26 cellular contexts compared by ENCODE assay signal in genomic region chr7:152733286-152733934, GRCh38. TPM values are rescaled to one million over a fixed set of nuclear protein-coding genes. Genes with fewer than 3 reads are reported as not detected.
DNase-seq lines count a peak whose midpoint lies in the region; TF ChIP-seq lines count a peak whose summit lies in the region.
"Had no signal": no experiment of that assay in that cellular context is flagged by ENCODE, and none has a peak within 500 bp of the region (broad histone marks: within the 10 kb centered on the region; RNA-seq: fewer than 3 reads in every experiment).

No MANE protein-coding gene starts in this region.

- H3K27ac ChIP-seq in endodermal cell (ENCODE audit: low read depth, low read length) (no peak overlapping the region), Peyer's patch (no peak overlapping the region)
- H3K27ac ChIP-seq: dorsolateral prefrontal cortex, epithelial cell of prostate, gastrocnemius medialis, ovary, thyroid gland, WERI-Rb-1 had no signal

- DNase-seq in DMS53 treated with DMSO at 0.1 percent for 48 hours (lab: John Stamatoyannopoulos, UW; ENCODE audit: unreplicated experiment) (peak; percentile 28), LoVo (ENCODE audit: low spot score) (peak; percentile 41), endodermal cell (peak; percentile 54), nephron progenitor cell (no peak), NCI-H2081 (lab: John Stamatoyannopoulos, UW) (no peak), Peyer's patch (no peak), GM10248 (ENCODE audit: extremely low spot score) (no peak)
- DNase-seq: activated naive CD4-positive, alpha-beta T cell treated with anti-CD3 and anti-CD28 coated beads, Interleukin-2, amount 50 U/mL, for 16 hours; anterior cingulate cortex; caudate nucleus; dorsolateral prefrontal cortex; EL; gastrocnemius medialis; hypothalamus; MM.1S; naive thymus-derived CD4-positive, alpha-beta T cell; NCI-H1436; NCI-H226; ovary; stimulated activated naive CD8-positive, alpha-beta T cell treated with anti-CD3 and anti-CD28 coated beads, Interleukin-15, amount 100 ng/mL, for 72 hours; thyroid gland; WERI-Rb-1 had no signal

- peaks cover 42% of the 10 kb centered on the region for H3K9me3 Mint-ChIP-seq in endodermal cell
- peaks cover 36% of the 10 kb centered on the region for H3K9me3 Mint-ChIP-seq in nephron progenitor cell
- H3K9me3 Mint-ChIP-seq: stimulated activated naive CD8-positive, alpha-beta T cell treated with anti-CD3 and anti-CD28 coated beads, Interleukin-15, amount 100 ng/mL, for 72 hours had no signal

- H3K4me3 Mint-ChIP-seq in endodermal cell = no peak overlapping the region
- H3K4me3 Mint-ChIP-seq in nephron progenitor cell = no peak overlapping the region
- H3K4me3 Mint-ChIP-seq: CD14-positive monocyte; naive thymus-derived CD4-positive, alpha-beta T cell; stimulated activated naive CD8-positive, alpha-beta T cell treated with anti-CD3 and anti-CD28 coated beads, Interleukin-15, amount 100 ng/mL, for 72 hours; T-helper 2 cell treated with Interferon-gamma antibody and Interleukin-4, amounts not matched to agents 5 μg/mL and 100 μg/mL, for 36 hours had no signal

- no peak overlapping the region for H3K9ac ChIP-seq in endodermal cell (ENCODE audit: extremely low read depth, low read length, poor library complexity, severe bottlenecking)

- no peaks in the 10 kb centered on the region for H3K4me1 Mint-ChIP-seq in endodermal cell
- peaks cover 12% of the 10 kb centered on the region for H3K4me1 Mint-ChIP-seq in nephron progenitor cell
- H3K4me1 Mint-ChIP-seq: CD14-positive monocyte; naive thymus-derived CD4-positive, alpha-beta T cell; stimulated activated naive CD8-positive, alpha-beta T cell treated with anti-CD3 and anti-CD28 coated beads, Interleukin-15, amount 100 ng/mL, for 72 hours had no signal

- H3K36me3 Mint-ChIP-seq in endodermal cell (ENCODE audit: low read depth) (peaks cover 3% of the 10 kb centered on the region), nephron progenitor cell (ENCODE audit: low read depth) (no peaks in the 10 kb centered on the region)
- H3K36me3 Mint-ChIP-seq: CD14-positive monocyte had no signal

- TF ChIP-seq POLR2A in Peyer's patch (IDR thresholded peaks at IDR 0.05) = no peak

- TF ChIP-seq CTCF in endodermal cell (conservative IDR thresholded peaks at IDR 0.05) = no peak
- TF ChIP-seq CTCF in nephron progenitor cell (IDR thresholded peaks at IDR 0.05) = no peak
- no peak for TF ChIP-seq CTCF in Peyer's patch (IDR thresholded peaks at IDR 0.05)
- TF ChIP-seq CTCF in GM10248 (IDR thresholded peaks at IDR 0.05; ENCODE audit: control extremely low read depth, extremely low read depth, low read depth, missing control alignments) = no peak

- H3K27ac Mint-ChIP-seq in endodermal cell = no peak overlapping the region
- H3K27ac Mint-ChIP-seq in nephron progenitor cell = peak overlapping the region; percentile 72
- H3K27ac Mint-ChIP-seq: CD14-positive monocyte; naive thymus-derived CD4-positive, alpha-beta T cell; stimulated activated naive CD8-positive, alpha-beta T cell treated with anti-CD3 and anti-CD28 coated beads, Interleukin-15, amount 100 ng/mL, for 72 hours; T-helper 2 cell treated with Interferon-gamma antibody and Interleukin-4, amounts not matched to agents 5 μg/mL and 100 μg/mL, for 36 hours had no signal

- no peaks in the 10 kb centered on the region for H3K4me1 ChIP-seq in endodermal cell (ENCODE audit: control insufficient read depth, insufficient read depth, low read length)
- H3K4me1 ChIP-seq in Peyer's patch = no peaks in the 10 kb centered on the region
- H3K4me1 ChIP-seq: HAP-1, thyroid gland had no signal

- POLR2A ChIA-PET in GM10248 (lab: Yijun Ruan, JAX) = no interaction called here

- peaks cover 17% of the 10 kb centered on the region for H3K9me3 ChIP-seq in endodermal cell (ENCODE audit: control insufficient read depth, low read length)
- peaks cover 0 to 19% (median 2%) of the 10 kb centered on the region in 4 donors for H3K9me3 ChIP-seq in Peyer's patch
- H3K9me3 ChIP-seq: ovary, thyroid gland had no signal

- H3K36me3 ChIP-seq in endodermal cell (ENCODE audit: control insufficient read depth, insufficient read depth, low read length) (no peaks in the 10 kb centered on the region), Peyer's patch (no peaks in the 10 kb centered on the region)
- H3K36me3 ChIP-seq: gastrocnemius medialis, HAP-1, ovary, thyroid gland, WERI-Rb-1 had no signal

- H3K4me3 ChIP-seq in endodermal cell (ENCODE audit: low read length) (no peak overlapping the region), Peyer's patch (no peak overlapping the region)
- H3K4me3 ChIP-seq: dorsolateral prefrontal cortex, gastrocnemius medialis, HAP-1, ovary, thyroid gland had no signal

- 91 to 92% methylated on average over 7 of the region's 7 CpGs for WGBS in endodermal cell (ENCODE audit: insufficient coverage in 1 of 2, insufficient read length in 1 of 2), 2 experiments

- H3K27me3 ChIP-seq in endodermal cell (ENCODE audit: control insufficient read depth, insufficient read depth, low read length, poor library complexity, severe bottlenecking) (no peaks in the 10 kb centered on the region), Peyer's patch (no peaks in the 10 kb centered on the region)
- H3K27me3 ChIP-seq: dorsolateral prefrontal cortex, gastrocnemius medialis, ovary, thyroid gland had no signal

- no peaks in the 10 kb centered on the region for H3K27me3 Mint-ChIP-seq in endodermal cell (ENCODE audit: insufficient read depth)
- H3K27me3 Mint-ChIP-seq in nephron progenitor cell (ENCODE audit: low read depth, poor library complexity) = peaks cover 7% of the 10 kb centered on the region

- CTCF ChIA-PET in GM10248 (lab: Yijun Ruan, JAX) = no interaction called here

RNA-seq across cellular contexts. Expression of gene ACTR3B, which starts 26.1 kb away (rescaled TPM):
- 10 to 100 TPM; 22.6 to 26.9 TPM for total RNA-seq in endodermal cell
- 18.2 TPM for polyA plus RNA-seq in endodermal cell (2013, experiment 1 of 2)
- 16.0 TPM for polyA plus RNA-seq in endodermal cell (2013, experiment 2 of 2)
- 10 to 100 TPM in 2 of 4 donors, 1 to 10 TPM in 2; 1.8 to 27.2 (median 9.6) TPM for total RNA-seq in Peyer's patch

RNA-seq across cellular contexts. Expression of gene XRCC2, which starts 57.5 kb away (rescaled TPM):
- total RNA-seq in endodermal cell (10 to 100 TPM; 18.4 to 26.9 TPM), Peyer's patch (10 to 100 TPM in 1 of 4 donors, 1 to 10 TPM in 3; 1.2 to 10.7 (median 1.8) TPM)
- polyA plus RNA-seq in endodermal cell (2013, experiment 1 of 2) = 13.3 TPM
- polyA plus RNA-seq in endodermal cell (2013, experiment 2 of 2) = 14.1 TPM

Comparison
In these comparisons a context has a peak if more than half of its experiments do, and no peak if none do; other contexts are left out.
1. DNase-seq: peak in DMS53 treated with DMSO at 0.1 percent for 48 hours (single experiment), LoVo (single experiment) and endodermal cell (single experiment); none in nephron progenitor cell (single experiment), NCI-H2081 (0 of 2), Peyer's patch (0 of 3) and GM10248 (single experiment).